ENCODE assay signal across 13 cellular contexts in genomic region chr9:136324501-136325300, GRCh38. TPM values are rescaled to one million over a fixed set of nuclear protein-coding genes. Genes with fewer than 3 reads are reported as not detected.
DNase-seq lines count a peak whose midpoint lies in the region; ATAC-seq and TF ChIP-seq lines count a peak whose summit lies in the region.
"Had no signal": no experiment of that assay in that cellular context is flagged by ENCODE, and none has a peak within 500 bp of the region (broad histone marks: within the 10 kb centered on the region; RNA-seq: fewer than 3 reads in every experiment).

No MANE protein-coding gene starts in this region.

- no peak overlapping the region for H3K4me3 Mint-ChIP-seq in activated CD4-positive, alpha-beta T cell treated with anti-CD3 and anti-CD28 coated beads, Interleukin-2, amount 10 ng/mL, durations not matched to agents 7 days and 5 days
- H3K4me3 Mint-ChIP-seq: activated T-cell treated with anti-CD3 and anti-CD28 coated beads, Interleukin-2, amount 50 U/mL, for 72 hours had no signal

- H3K9me3 Mint-ChIP-seq in activated CD4-positive, alpha-beta T cell treated with anti-CD3 and anti-CD28 coated beads, Interleukin-2, amount 10 ng/mL, durations not matched to agents 7 days and 5 days = no peaks in the 10 kb centered on the region
- H3K9me3 Mint-ChIP-seq: activated T-cell treated with anti-CD3 and anti-CD28 coated beads, Interleukin-2, amount 50 U/mL, for 72 hours had no signal

- H3K4me1 Mint-ChIP-seq in activated CD4-positive, alpha-beta T cell treated with anti-CD3 and anti-CD28 coated beads, Interleukin-2, amount 10 ng/mL, durations not matched to agents 7 days and 5 days = peaks cover 2% of the 10 kb centered on the region

- peak; percentile 23 for DNase-seq in UCSD-AML1 (lab: John Stamatoyannopoulos, UW; ENCODE audit: unreplicated experiment)
- DNase-seq in lung (ENCODE audit: low spot score) = peak; percentile 62
- no peak for DNase-seq in NCI-H1092 treated with DMSO at 0.1 percent for 48 hours (lab: John Stamatoyannopoulos, UW)
- no peak for DNase-seq in activated CD4-positive, alpha-beta T cell treated with anti-CD3 and anti-CD28 coated beads, Interleukin-2, amount 10 ng/mL, durations not matched to agents 7 days and 5 days
- no peak for DNase-seq in stimulated activated CD4-positive, alpha-beta T cell treated with anti-CD3 and anti-CD28 coated beads, Interleukin-4, amount 100 ng/mL, for 1 hour
- DNase-seq: activated T-cell treated with anti-CD3 and anti-CD28 coated beads, Interleukin-2, amount 50 U/mL, for 72 hours; Caco-2; KG1; NCI-H446; sigmoid colon had no signal

- CTCF ChIA-PET in HEK293 (lab: Yijun Ruan, JAX) = interaction anchor here (0.8 to 2.3 kb wide), 5 partner anchors 11 to 186 kb away, joined by 3 to 30 read pairs (median 5); partner anchors contain the start of gene DNLZ
- CTCF ChIA-PET in activated CD4-positive, alpha-beta T cell treated with anti-CD3 and anti-CD28 coated beads, Interleukin-2, amount 10 ng/mL, durations not matched to agents 7 days and 5 days (lab: Charles Lee) = no interaction called here

- H3K36me3 ChIP-seq in HEK293 (ENCODE audit: control insufficient read depth in 2 of 2, insufficient read depth in 1 of 2, low read length in 2 of 2) = no peaks in the 10 kb centered on the region
- no peaks in the 10 kb centered on the region for H3K36me3 ChIP-seq in lung (ENCODE audit: control insufficient read depth in 2 of 2, insufficient read depth in 2 of 2, low read length in 2 of 2)
- H3K36me3 ChIP-seq: sigmoid colon, vagina had no signal

- TF ChIP-seq CTCF in HEK293 (tag by site-specific recombination; IDR thresholded peaks at IDR 0.05) (peak; percentile 54), lung (IDR thresholded peaks at IDR 0.05; ENCODE audit: control extremely low read depth, extremely low read depth) (no peak)

- no peak for ATAC-seq in lung (ENCODE audit: insufficient read depth, low FRiP score)
- ATAC-seq: activated CD4-positive, CD25-positive, alpha-beta regulatory T cell treated with anti-CD3 and anti-CD28 coated beads, Interleukin-2, amount 50 U/mL, for 24 hours; activated T-cell treated with anti-CD3 and anti-CD28 coated beads, Interleukin-2, amount 50 U/mL, for 72 hours had no signal

- H3K27me3 ChIP-seq in lung (ENCODE audit: control insufficient read depth, insufficient read depth) = no peaks in the 10 kb centered on the region
- H3K27me3 ChIP-seq: sigmoid colon, vagina had no signal

- H3K36me3 Mint-ChIP-seq in activated CD4-positive, alpha-beta T cell treated with anti-CD3 and anti-CD28 coated beads, Interleukin-2, amount 10 ng/mL, durations not matched to agents 7 days and 5 days (ENCODE audit: low read depth) = no peaks in the 10 kb centered on the region

- H3K27ac ChIP-seq in HEK293 (ENCODE audit: extremely low read depth, low read depth, low read length) (no peak overlapping the region), lung (ENCODE audit: low read depth in 1 of 2, low read length in 1 of 2) (peak overlapping the region; percentile 38 to 87)

- peaks cover 3% of the 10 kb centered on the region for H3K27me3 Mint-ChIP-seq in activated CD4-positive, alpha-beta T cell treated with anti-CD3 and anti-CD28 coated beads, Interleukin-2, amount 10 ng/mL, durations not matched to agents 7 days and 5 days

- POLR2A ChIA-PET in HEK293 (lab: Yijun Ruan, JAX) = interaction anchor here (2.3 kb wide), 1 partner anchor 38 kb away, joined by 6 read pairs; the partner anchor contains the start of gene DNLZ
- POLR2A ChIA-PET in activated CD4-positive, alpha-beta T cell treated with anti-CD3 and anti-CD28 coated beads, Interleukin-2, amount 10 ng/mL, durations not matched to agents 7 days and 5 days (lab: Charles Lee) = no interaction called here

- H3K4me1 ChIP-seq in HEK293 (ENCODE audit: control insufficient read depth, insufficient read depth, low read length) (peaks cover 8% of the 10 kb centered on the region), lung (ENCODE audit: control insufficient read depth in 2 of 2, insufficient read depth in 2 of 2, low read length in 2 of 2) (peaks cover 10 to 24% of the 10 kb centered on the region in 2 donors)

- H3K4me3 ChIP-seq in HEK293 (ENCODE audit: low read depth, low read length) = no peak overlapping the region
- no peak overlapping the region for H3K4me3 ChIP-seq in lung
- H3K4me3 ChIP-seq: sigmoid colon, vagina had no signal

- no peak overlapping the region for H3K27ac Mint-ChIP-seq in activated CD4-positive, alpha-beta T cell treated with anti-CD3 and anti-CD28 coated beads, Interleukin-2, amount 10 ng/mL, durations not matched to agents 7 days and 5 days
- H3K27ac Mint-ChIP-seq: activated T-cell treated with anti-CD3 and anti-CD28 coated beads, Interleukin-2, amount 50 U/mL, for 72 hours had no signal

- H3K9me3 ChIP-seq in HEK293 (ENCODE audit: control insufficient read depth, insufficient read depth, low read depth, low read length) = no peaks in the 10 kb centered on the region
- peaks cover 0 to 2% of the 10 kb centered on the region in 2 donors for H3K9me3 ChIP-seq in lung (ENCODE audit: control insufficient read depth in 2 of 2, insufficient read depth in 1 of 2, low read length in 1 of 2)
- H3K9me3 ChIP-seq: Caco-2, sigmoid colon, vagina had no signal

- WGBS in lung, 2 donors = 65 to 71% methylated on average over 24 of the region's 24 CpGs

TF ChIP-seq in HEK293, 187 proteins besides CTCF, POLR2A, EP300 and RAD21 (continues in another document):
- TF ChIP-seq PRDM10 (tag by site-specific recombination; IDR thresholded peaks at IDR 0.05) = peak; percentile 92
- TF ChIP-seq ZNF571 (tag by site-specific recombination; IDR thresholded peaks at IDR 0.05) = no peak
- peak; percentile 60; the same call in 1 of the 2 replicates for TF ChIP-seq PATZ1 (tag by site-specific recombination; IDR thresholded peaks at IDR 0.05)
- no peak for TF ChIP-seq MYNN (tag by site-specific recombination; IDR thresholded peaks at IDR 0.05; ENCODE audit: borderline replicate concordance)
- TF ChIP-seq ZNF600 (tag by site-specific recombination; IDR thresholded peaks at IDR 0.05) = no peak
- no peak for TF ChIP-seq OVOL3 (tag by site-specific recombination; IDR thresholded peaks at IDR 0.05)
- TF ChIP-seq ZBTB17 (tag by site-specific recombination; IDR thresholded peaks at IDR 0.05) = no peak
- TF ChIP-seq OSR2 (tag by site-specific recombination; IDR thresholded peaks at IDR 0.05) = no peak
- no peak; the same call in 1 of the 2 replicates for TF ChIP-seq ZNF335 (tag by site-specific recombination; conservative IDR thresholded peaks at IDR 0.05)

RNA-seq across cellular contexts. Expression of gene GPSM1, which starts 2.6 kb away (rescaled TPM):
- 10 to 100 TPM; 28.5 to 41.6 TPM for total RNA-seq in lung
- polyA plus RNA-seq in lung = 10 to 100 TPM; 12.6 to 16.8 TPM
- 1 to 10 TPM; 2.7 to 2.9 TPM for total RNA-seq in activated CD4-positive, alpha-beta T cell treated with anti-CD3 and anti-CD28 coated beads, Interleukin-2, amount 10 ng/mL, durations not matched to agents 7 days and 5 days

RNA-seq across cellular contexts. Expression of gene CCDC187, which starts 20.8 kb away (rescaled TPM):
- 10 to 100 TPM; 11.4 to 16.8 TPM for total RNA-seq in lung
- polyA plus RNA-seq in lung = 1 to 10 TPM; 2.0 to 2.1 TPM
- total RNA-seq in activated CD4-positive, alpha-beta T cell treated with anti-CD3 and anti-CD28 coated beads, Interleukin-2, amount 10 ng/mL, durations not matched to agents 7 days and 5 days = not detected
- total RNA-seq: activated T-cell treated with anti-CD3 and anti-CD28 coated beads, Interleukin-2, amount 50 U/mL, for 72 hours; sigmoid colon; vagina had no signal

RNA-seq across cellular contexts. Expression of gene DNLZ, which starts 38.8 kb away (rescaled TPM):
- total RNA-seq in lung = 10 to 100 TPM in 1 of 2 donors, 1 to 10 TPM in 1; 7.7 to 34.3 TPM
- 10 to 100 TPM; 13.1 to 20.6 TPM for polyA plus RNA-seq in lung
- 10 to 100 TPM; 13.1 to 14.6 TPM for total RNA-seq in activated CD4-positive, alpha-beta T cell treated with anti-CD3 and anti-CD28 coated beads, Interleukin-2, amount 10 ng/mL, durations not matched to agents 7 days and 5 days

RNA-seq across cellular contexts. Expression of gene CARD9, which starts 48.8 kb away (rescaled TPM):
- 10 to 100 TPM in 1 of 2 donors, 1 to 10 TPM in 1; 3.8 to 15.2 TPM for total RNA-seq in lung
- 10 to 100 TPM in 1 of 2 donors, 1 to 10 TPM in 1; 7.9 to 16.0 TPM for polyA plus RNA-seq in lung
- total RNA-seq in activated CD4-positive, alpha-beta T cell treated with anti-CD3 and anti-CD28 coated beads, Interleukin-2, amount 10 ng/mL, durations not matched to agents 7 days and 5 days = under 1 TPM; 0.44 to 0.69 TPM

Comparison
In these comparisons a context has a peak if more than half of its experiments do, and no peak if none do; other contexts are left out.
1. DNase-seq: peak in UCSD-AML1 (single experiment) and lung (single experiment); none in NCI-H1092 treated with DMSO at 0.1 percent for 48 hours (single experiment), activated CD4-positive, alpha-beta T cell treated with anti-CD3 and anti-CD28 coated beads, Interleukin-2, amount 10 ng/mL, durations not matched to agents 7 days and 5 days (single experiment) and stimulated activated CD4-positive, alpha-beta T cell treated with anti-CD3 and anti-CD28 coated beads, Interleukin-4, amount 100 ng/mL, for 1 hour (single experiment).
2. RNA of gene GPSM1, which starts 2.6 kb away (total RNA-seq): 28.5 to 41.6 TPM in lung; 2.7 to 2.9 TPM in activated CD4-positive, alpha-beta T cell treated with anti-CD3 and anti-CD28 coated beads, Interleukin-2, amount 10 ng/mL, durations not matched to agents 7 days and 5 days; every median in the first group is over 4 times any median in the second.
3. RNA of gene CCDC187, which starts 20.8 kb away (total RNA-seq): 11.4 to 16.8 TPM in lung; not detected in activated CD4-positive, alpha-beta T cell treated with anti-CD3 and anti-CD28 coated beads, Interleukin-2, amount 10 ng/mL, durations not matched to agents 7 days and 5 days; every median in the first group is over 10 times any median in the second.